15 cellular contexts compared by ENCODE assay signal in genomic region chr1:161595173-161595572, GRCh38. TPM values are rescaled to one million over a fixed set of nuclear protein-coding genes. Genes with fewer than 3 reads are reported as not detected.
DNase-seq lines count a peak whose midpoint lies in the region; ATAC-seq and TF ChIP-seq lines count a peak whose summit lies in the region.
"Not testable (repeated sequence)": the region's sequence is repeated elsewhere in the genome, so short reads cannot be mapped to it uniquely, and the experiment has no call there.
"Had no signal": no experiment of that assay in that cellular context is flagged by ENCODE, and none has a peak within 500 bp of the region (broad histone marks: within the 10 kb centered on the region; RNA-seq: fewer than 3 reads in every experiment).

No MANE protein-coding gene starts in this region.

- not testable (repeated sequence) for TF ChIP-seq POLR2A in stomach (IDR thresholded peaks at IDR 0.05)

- H3F3A ChIP-seq in PC-3 (ENCODE audit: low read length, unreplicated experiment) = not testable (repeated sequence)

- H3K9me3 ChIP-seq in PC-3 (ENCODE audit: low read length); left ventricle myocardium inferior (replicated peaks); mesodermal cell (ENCODE audit: control insufficient read depth, low read length); stomach: not testable (repeated sequence)

- intact Hi-C loops in PC-3 (cut with micrococcal nuclease); left ventricle myocardium inferior (cut with micrococcal nuclease); stomach (cut with DNase I; ENCODE audit: low total_unique reads): not testable (repeated sequence)

- DNase-seq in PC-3; coronary artery (ENCODE audit: low spot score); left ventricle myocardium inferior; left lobe of liver (ENCODE audit: low spot score); omental fat pad (ENCODE audit: low spot score); stomach: not testable (repeated sequence)

- POLR2A ChIA-PET in PC-3 (lab: Charles Lee; ENCODE audit: unreplicated experiment) = interaction anchor here (0.6 kb wide), 1 partner anchor 65 kb away, joined by 11 read pairs; no protein-coding TSS in a partner anchor

- H3K9ac ChIP-seq in PC-3 (ENCODE audit: low read length) = 0 out of 2 replicates have a peak overlapping the region, but pooled peaks have one; percentile 38

- H3K27ac ChIP-seq in PC-3 (ENCODE audit: low read length) = peak overlapping the region; percentile 69
- peak overlapping the region; percentile 9 to 49 for H3K27ac ChIP-seq in coronary artery
- H3K27ac ChIP-seq in left ventricle myocardium inferior (replicated peaks) = peak overlapping the region; percentile 38
- peak overlapping the region; percentile 29 for H3K27ac ChIP-seq in mesodermal cell (ENCODE audit: low read depth, low read length, severe bottlenecking)
- peak overlapping the region; percentile 14 to 84 (median 76) for H3K27ac ChIP-seq in stomach

- not testable (repeated sequence) for H3K36me3 ChIP-seq in PC-3 (ENCODE audit: low read depth, low read length); left ventricle myocardium inferior; mesodermal cell (ENCODE audit: control insufficient read depth, insufficient read depth, low read length); stomach

- TSS peak; percentile 77 for BruUV-seq in PC-3 (replicated peaks; lab: Mats Ljungman, UMichigan)

- not testable (repeated sequence) for H3K79me2 ChIP-seq in PC-3 (ENCODE audit: low read length)

- ATAC-seq in PC-3 = peak; percentile 3; the same call in 1 of the 2 replicates
- peak; percentile 28 for ATAC-seq in left lobe of liver
- ATAC-seq in omental fat pad (ENCODE audit: low FRiP score) = peak; percentile 8

- WGBS in mesodermal cell (ENCODE audit: insufficient coverage in 2 of 2), 2 experiments = 100% methylated on average over 1 of the region's 2 CpGs; no CpG with 5 or more reads in 1 of the 2 experiments
- WGBS in stomach, 5 donors = 34 to 70% (median 36%) methylated on average over 1 to 2 of the region's 2 CpGs

- not testable (repeated sequence) for H3K9me2 ChIP-seq in PC-3 (replicated peaks; ENCODE audit: low read length)

- peak overlapping the region; percentile 10 for H2AFZ ChIP-seq in PC-3 (ENCODE audit: low read length)

- H3K27me3 ChIP-seq in PC-3 (ENCODE audit: low read length); left ventricle myocardium inferior (ENCODE audit: low read depth); stomach: not testable (repeated sequence)

- not testable (repeated sequence) for H3K4me3 ChIP-seq in PC-3 (ENCODE audit: low read length); coronary artery; left ventricle myocardium inferior; mesodermal cell (ENCODE audit: extremely low read depth, insufficient read depth, low read length, poor library complexity, severe bottlenecking); stomach

- not testable (repeated sequence) for TF ChIP-seq EP300 in stomach (IDR thresholded peaks at IDR 0.05)

- H3K4me2 ChIP-seq in PC-3 (ENCODE audit: low read length) = not testable (repeated sequence)

- TF ChIP-seq CTCF in PC-3 (conservative IDR thresholded peaks at IDR 0.05; ENCODE audit: low read depth, low read length); coronary artery (IDR thresholded peaks at IDR 0.05); left ventricle myocardium inferior (IDR thresholded peaks at IDR 0.05; ENCODE audit: borderline replicate concordance); omental fat pad (IDR thresholded peaks at IDR 0.05); stomach (IDR thresholded peaks at IDR 0.05): not testable (repeated sequence)

- peaks cover 14% of the 10 kb centered on the region for H3K4me1 ChIP-seq in PC-3 (ENCODE audit: insufficient read depth, low read length)
- H3K4me1 ChIP-seq in left ventricle myocardium inferior; mesodermal cell (ENCODE audit: control insufficient read depth, insufficient read depth, low read length, poor library complexity, severe bottlenecking): not testable (repeated sequence)
- H3K4me1 ChIP-seq in stomach = peaks cover 0 to 14% (median 3%) of the 10 kb centered on the region in 4 donors

- CTCF ChIA-PET in PC-3 (lab: Charles Lee) = not testable (repeated sequence)

- not testable (repeated sequence) for H4K20me1 ChIP-seq in PC-3 (ENCODE audit: low read length)

RNA-seq across cellular contexts. Expression of gene FCGR3B, which starts 35.8 kb away (rescaled TPM):
- not detected in 2 replicates for total RNA-seq in PC-3 (2014; rRNA removed)
- 1.5 TPM for total RNA-seq in left ventricle myocardium inferior
- 1.9 TPM for total RNA-seq in left lobe of liver
- polyA plus RNA-seq in mesodermal cell (2013, experiment 1 of 2) = not detected
- not detected for polyA plus RNA-seq in mesodermal cell (2013, experiment 2 of 2)
- total RNA-seq in omental fat pad = 10 to 100 TPM in 1 of 4 donors, 1 to 10 TPM in 3; 3.7 to 31.4 (median 5.9) TPM
- 1 to 10 TPM in 2 of 5 donors, not detected in 3; 1.1 to 1.8 TPM for total RNA-seq in stomach
- 1 to 10 TPM in 2 of 3 donors, under 1 TPM in 1; 0.50 to 2.4 (median 1.2) TPM for polyA plus RNA-seq in stomach
- total RNA-seq: A673; B cell; Caco-2; CD8-positive, alpha-beta T cell; H9; HT1080; LHCN-M2; MCF 10A had no signal

RNA-seq across cellular contexts. Expression of gene FCGR3A, which starts 45.6 kb away (rescaled TPM):
- total RNA-seq in PC-3 (2014; rRNA removed) (not detected in 2 replicates), left ventricle myocardium inferior (15.0 TPM), left lobe of liver (25.2 TPM), omental fat pad (10 to 100 TPM; 27.6 to 44.3 (median 29.4) TPM), stomach (10 to 100 TPM in 2 of 5 donors, 1 to 10 TPM in 2, not detected in 1; 2.2 to 13.5 (median 9.8) TPM)
- polyA plus RNA-seq in mesodermal cell (2013, experiment 1 of 2) = not detected
- 0.25 TPM for polyA plus RNA-seq in mesodermal cell (2013, experiment 2 of 2)
- polyA plus RNA-seq in stomach = 10 to 100 TPM in 1 of 3 donors, 1 to 10 TPM in 2; 2.8 to 18.0 (median 5.8) TPM
- total RNA-seq: A673, Caco-2, H9, HT1080, LHCN-M2, MCF 10A had no signal
